In genomic region chr16:46830902-46831647, GRCh38 we compare ENCODE assay signal across 8 cellular contexts. TPM values are rescaled to one million over a fixed set of nuclear protein-coding genes. Genes with fewer than 3 reads are reported as not detected.
DNase-seq lines count a peak whose midpoint lies in the region; ATAC-seq and TF ChIP-seq lines count a peak whose summit lies in the region.

C16orf87 (minus strand) TSS chr16:46831180; CDS start chr16:46831149, 31 bp downstream.

- H3K27me3 ChIP-seq in BLaER1 (no peaks in the 10 kb centered on the region), left lung (no peaks in the 10 kb centered on the region)

- H3K9me3 ChIP-seq in BLaER1, result 0 out of 2 replicates have a peak, but pooled peaks cover 4% of the 10 kb centered on the region
- H3K9me3 ChIP-seq in left lung, result no peaks in the 10 kb centered on the region

- TF ChIP-seq CTCF in coronary artery (IDR thresholded peaks at IDR 0.05) (no peak), left lung (IDR thresholded peaks at IDR 0.05) (no peak)

- intact Hi-C loops in activated CD4-positive, alpha-beta T cell treated with anti-CD3 and anti-CD28 coated beads, Interleukin-2, amount 10 ng/mL, durations not matched to agents 24 days and 14 days (cut with micrococcal nuclease), result loop anchor here (1.0 to 5.0 kb wide), 5 partner anchors 9 to 281 kb away; partner anchors contain the start of genes GPT2, ORC6 and VPS35
- intact Hi-C loops in left lung (cut with DNase I), result no loop called here

- peak within 1 kb of the TSS; percentile 96 for H3K27ac ChIP-seq in BLaER1
- peak within 1 kb of the TSS; percentile 77 to 96 for H3K27ac ChIP-seq in coronary artery
- H3K27ac ChIP-seq in left lung, result peak within 1 kb of the TSS; percentile 86 to 92

- ATAC-seq in GM19324 (IDR thresholded peaks at IDR 0.05; ENCODE audit: low FRiP score, unreplicated experiment) (peak; percentile 97), HG03469 (IDR thresholded peaks at IDR 0.05; ENCODE audit: unreplicated experiment) (peak; percentile 93), left lung (peak; percentile 96)

- DNase-seq in NCI-H526 treated with DMSO at 0.1 percent for 48 hours (lab: John Stamatoyannopoulos, UW) (peak; percentile 77), coronary artery (ENCODE audit: low spot score) (peak; percentile 92), left lung (peak; percentile 95 to 99)
- DNase-seq in activated CD4-positive, alpha-beta T cell treated with anti-CD3 and anti-CD28 coated beads, Interleukin-2, amount 10 ng/mL, durations not matched to agents 24 days and 14 days, result peak; percentile 98
- peak; percentile 82 to 84 for DNase-seq in stimulated activated CD4-positive, alpha-beta T cell treated with anti-CD3 and anti-CD28 coated beads, Interleukin-2, amount 100 ng/mL, for 48 hours

- H3K27me3 Mint-ChIP-seq in activated CD4-positive, alpha-beta T cell treated with anti-CD3 and anti-CD28 coated beads, Interleukin-2, amount 10 ng/mL, durations not matched to agents 24 days and 14 days, result peaks cover 17% of the 10 kb centered on the region

- peaks cover 13% of the 10 kb centered on the region for H3K36me3 Mint-ChIP-seq in activated CD4-positive, alpha-beta T cell treated with anti-CD3 and anti-CD28 coated beads, Interleukin-2, amount 10 ng/mL, durations not matched to agents 24 days and 14 days (ENCODE audit: low read depth)

- peak within 1 kb of the TSS; percentile 98 for H3K4me3 ChIP-seq in BLaER1
- peak within 1 kb of the TSS; percentile 99 for H3K4me3 ChIP-seq in coronary artery
- H3K4me3 ChIP-seq in left lung, result peak within 1 kb of the TSS; percentile 88 to 94

- no peaks in the 10 kb centered on the region for H3K9me3 Mint-ChIP-seq in activated CD4-positive, alpha-beta T cell treated with anti-CD3 and anti-CD28 coated beads, Interleukin-2, amount 10 ng/mL, durations not matched to agents 24 days and 14 days

- peak within 1 kb of the TSS; percentile 99 for H3K27ac Mint-ChIP-seq in activated CD4-positive, alpha-beta T cell treated with anti-CD3 and anti-CD28 coated beads, Interleukin-2, amount 10 ng/mL, durations not matched to agents 24 days and 14 days

- H3K36me3 ChIP-seq in BLaER1 (no peaks in the 10 kb centered on the region), left lung (no peaks in the 10 kb centered on the region)

- peaks cover 35% of the 10 kb centered on the region for H3K4me1 ChIP-seq in BLaER1
- peaks cover 0 to 21% of the 10 kb centered on the region in 2 donors for H3K4me1 ChIP-seq in left lung

- H3K4me3 Mint-ChIP-seq in activated CD4-positive, alpha-beta T cell treated with anti-CD3 and anti-CD28 coated beads, Interleukin-2, amount 10 ng/mL, durations not matched to agents 24 days and 14 days, result peak within 1 kb of the TSS; percentile 95

- H3K9ac ChIP-seq in BLaER1, result peak within 1 kb of the TSS; percentile 98

- peaks cover 27% of the 10 kb centered on the region; the same call in 1 of the 2 replicates for H4K20me1 ChIP-seq in BLaER1

- peak within 1 kb of the TSS; percentile 75 for H3K4me2 ChIP-seq in BLaER1

- peaks cover 30% of the 10 kb centered on the region for H3K4me1 Mint-ChIP-seq in activated CD4-positive, alpha-beta T cell treated with anti-CD3 and anti-CD28 coated beads, Interleukin-2, amount 10 ng/mL, durations not matched to agents 24 days and 14 days

RNA-seq across cellular contexts. Expression of gene C16orf87, which starts in this region (rescaled TPM):
- 32.0 and 32.7 TPM in 2 replicates for total RNA-seq in activated CD4-positive, alpha-beta T cell treated with anti-CD3 and anti-CD28 coated beads, Interleukin-2, amount 10 ng/mL, durations not matched to agents 24 days and 14 days
- 1 to 10 TPM; 6.2 to 9.3 TPM for total RNA-seq in left lung

Comparison
In these comparisons a context has a peak if more than half of its experiments do, and no peak if none do; other contexts are left out.
1. Peak in every context shown above with its lines: DNase-seq, ATAC-seq, H3K4me3 ChIP-seq and H3K27ac ChIP-seq.